8 cellular contexts compared by ENCODE assay signal in genomic region chr5:94111209-94112004, GRCh38.
DNase-seq lines count a peak whose midpoint lies in the region; TF ChIP-seq lines count a peak whose summit lies in the region.

No MANE protein-coding gene starts in this region.

- WGBS in H9 (ENCODE audit: extremely low coverage, insufficient read length, low lambda C conversion rate): no CpG with 5 or more reads among the region's 51 CpGs

- H3K4me2 ChIP-seq in H9 (ENCODE audit: insufficient read depth, insufficient read length, low read length) (peak overlapping the region; percentile 58), Loucy (ENCODE audit: low read depth, low read length, poor library complexity, severe bottlenecking) (peak overlapping the region; percentile 80)

- H3K4ac ChIP-seq in H9 (ENCODE audit: low read depth, low read length): no peak overlapping the region

- no peaks in the 10 kb centered on the region for H3K4me1 ChIP-seq in H9 (ENCODE audit: insufficient read depth, low read length)
- H3K4me1 ChIP-seq in Loucy (ENCODE audit: insufficient read depth, low read length, poor library complexity, severe bottlenecking): no peaks in the 10 kb centered on the region

- peak overlapping the region; percentile 80 for H3K4me3 ChIP-seq in Loucy (ENCODE audit: low read length, poor library complexity, severe bottlenecking)

- peak; percentile 54; the same call in 1 of the 2 replicates for TF ChIP-seq POLR2A in Raji (IDR thresholded peaks at IDR 0.05; ENCODE audit: insufficient read depth, low read depth, low read length)

- no peak overlapping the region for H2BK15ac ChIP-seq in H9 (ENCODE audit: low read depth, low read length)

- in situ Hi-C loops in G401 (cut with HindIII; ENCODE audit: low sequenced_read_pairs): no loop called here

- no peak overlapping the region for H2BK120ac ChIP-seq in H9 (ENCODE audit: low read depth, low read length, poor library complexity, severe bottlenecking)

- H3K79me1 ChIP-seq in H9 (ENCODE audit: insufficient read depth, low read depth, low read length, poor library complexity, severe bottlenecking): no peaks in the 10 kb centered on the region

- no peak overlapping the region for H3K23ac ChIP-seq in H9 (ENCODE audit: insufficient read length, low read depth, low read length)

- H3K9me3 Mint-ChIP-seq in H9: peaks cover 15 to 16% of the 10 kb centered on the region in 2 experiments
- H3K9me3 Mint-ChIP-seq in nephron progenitor cell: peaks cover 25% of the 10 kb centered on the region
- H3K9me3 Mint-ChIP-seq in stimulated activated naive CD8-positive, alpha-beta T cell treated with anti-CD3 and anti-CD28 coated beads, Interleukin-15, Interleukin-2, amounts not matched to agents 100 ng/mL and 50 ng/mL, for 24 hours: peaks cover 21% of the 10 kb centered on the region

- no peaks in the 10 kb centered on the region for H3K23me2 ChIP-seq in H9 (ENCODE audit: insufficient read length, low read depth, low read length, poor library complexity, severe bottlenecking)

- no peak overlapping the region for H4K91ac ChIP-seq in H9 (ENCODE audit: insufficient read length, low read depth, low read length)

- no peak overlapping the region for H2BK12ac ChIP-seq in H9 (ENCODE audit: insufficient read length, low read depth, low read length)

- H2BK20ac ChIP-seq in H9 (ENCODE audit: low read depth, low read length, poor library complexity, severe bottlenecking): no peak overlapping the region

- H3K27ac ChIP-seq in H9 (ENCODE audit: insufficient read length, low read depth, low read length): no peak overlapping the region

- H3K18ac ChIP-seq in H9 (ENCODE audit: insufficient read length, low read depth, low read length): peak overlapping the region; percentile 13

- H3K27ac Mint-ChIP-seq in H9: peak overlapping the region; percentile 74 to 98 (median 95); a peak in 6 of 7 replicates
- H3K27ac Mint-ChIP-seq in nephron progenitor cell: peak overlapping the region; percentile 89
- peak overlapping the region; percentile 92 for H3K27ac Mint-ChIP-seq in stimulated activated naive CD8-positive, alpha-beta T cell treated with anti-CD3 and anti-CD28 coated beads, Interleukin-15, Interleukin-2, amounts not matched to agents 100 ng/mL and 50 ng/mL, for 24 hours

- peak overlapping the region; percentile 83 to 86 for H3K4me3 Mint-ChIP-seq in H9
- H3K4me3 Mint-ChIP-seq in nephron progenitor cell: peak overlapping the region; percentile 90
- peak overlapping the region; percentile 90 for H3K4me3 Mint-ChIP-seq in stimulated activated naive CD8-positive, alpha-beta T cell treated with anti-CD3 and anti-CD28 coated beads, Interleukin-15, Interleukin-2, amounts not matched to agents 100 ng/mL and 50 ng/mL, for 24 hours

- peak overlapping the region; percentile 69 for H3K9ac ChIP-seq in H9 (ENCODE audit: extremely low read depth, insufficient read length, low read length)
- H3K9ac ChIP-seq in Loucy (ENCODE audit: low read depth, low read length, poor library complexity, severe bottlenecking): peak overlapping the region; percentile 76

- H3K36me3 Mint-ChIP-seq in H9 (ENCODE audit: insufficient read depth in 1 of 3, low read depth in 3 of 3) (peaks cover 7 to 17% (median 10%) of the 10 kb centered on the region in 3 experiments), nephron progenitor cell (ENCODE audit: low read depth) (peaks cover 12% of the 10 kb centered on the region)
- peaks cover 19% of the 10 kb centered on the region for H3K36me3 Mint-ChIP-seq in stimulated activated naive CD8-positive, alpha-beta T cell treated with anti-CD3 and anti-CD28 coated beads, Interleukin-15, Interleukin-2, amounts not matched to agents 100 ng/mL and 50 ng/mL, for 24 hours (ENCODE audit: low read depth)

- no peaks in the 10 kb centered on the region for H3K9me2 ChIP-seq in Loucy (replicated peaks; ENCODE audit: low read depth, low read length)

- H3K14ac ChIP-seq in H9 (ENCODE audit: insufficient read depth, low read length): peak overlapping the region; percentile 90; the same call in 1 of the 2 replicates

- peak; percentile 92 for DNase-seq in G401 (ENCODE audit: low spot score)
- DNase-seq in H9: peak; percentile 98
- DNase-seq in activated effector memory CD4-positive, alpha-beta T cell treated with anti-CD3 and anti-CD28 coated beads, Interleukin-2, amount 50 U/mL, for 16 hours: peak; percentile 97
- peak; percentile 90 for DNase-seq in fibroblast of the conjunctiva (ENCODE audit: low read depth)
- DNase-seq in nephron progenitor cell: peak; percentile 87

- H2AFZ ChIP-seq in H9 (ENCODE audit: low read length) (peak overlapping the region; percentile 5), Loucy (ENCODE audit: low read length) (peak overlapping the region; percentile 87)

- H4K5ac ChIP-seq in H9 (ENCODE audit: insufficient read length, low read depth, low read length): no peak overlapping the region

- H3K79me2 ChIP-seq in H9 (ENCODE audit: insufficient read depth, low read length): no peaks in the 10 kb centered on the region
- peaks cover 19% of the 10 kb centered on the region; the same call in 1 of the 2 replicates for H3K79me2 ChIP-seq in Loucy (ENCODE audit: insufficient read depth, low read length)

- no peak overlapping the region for H2BK5ac ChIP-seq in H9 (ENCODE audit: insufficient read length, low read length)

- H3K9me3 ChIP-seq in H9 (ENCODE audit: control insufficient read depth, low read depth, low read length) (no peaks in the 10 kb centered on the region), Loucy (ENCODE audit: insufficient read depth, low read depth, low read length) (no peaks in the 10 kb centered on the region)

- H3K27me3 Mint-ChIP-seq in H9 (ENCODE audit: low read depth) (peaks cover 26% of the 10 kb centered on the region), nephron progenitor cell (ENCODE audit: low read depth, poor library complexity) (peaks cover 17% of the 10 kb centered on the region)
- peaks cover 9% of the 10 kb centered on the region for H3K27me3 Mint-ChIP-seq in stimulated activated naive CD8-positive, alpha-beta T cell treated with anti-CD3 and anti-CD28 coated beads, Interleukin-15, Interleukin-2, amounts not matched to agents 100 ng/mL and 50 ng/mL, for 24 hours

- no peaks in the 10 kb centered on the region for H3K36me3 ChIP-seq in Loucy (ENCODE audit: insufficient read depth, low read length)

- H4K20me1 ChIP-seq in H9 (ENCODE audit: control insufficient read depth, insufficient read depth, insufficient read length) (no peaks in the 10 kb centered on the region), Loucy (ENCODE audit: insufficient read depth, low read length, poor library complexity, severe bottlenecking) (no peaks in the 10 kb centered on the region)

- H3K27me3 ChIP-seq in H9 (ENCODE audit: insufficient read depth, low read length) (no peaks in the 10 kb centered on the region), Loucy (ENCODE audit: insufficient read depth, low read length, poor library complexity, severe bottlenecking) (no peaks in the 10 kb centered on the region)

- no peak overlapping the region for H2AK5ac ChIP-seq in H9 (ENCODE audit: insufficient read length, low read length)

- peak; percentile 38; the same call in 1 of the 3 replicates for TF ChIP-seq CTCF in H9 (conservative IDR thresholded peaks at IDR 0.05)
- TF ChIP-seq CTCF in Loucy (conservative IDR thresholded peaks at IDR 0.05; ENCODE audit: low read length): no peak
- no peak for TF ChIP-seq CTCF in nephron progenitor cell (IDR thresholded peaks at IDR 0.05)

- H4K8ac ChIP-seq in H9 (replicated peaks; ENCODE audit: insufficient read length, low read depth, low read length): no peak overlapping the region

- H3K56ac ChIP-seq in H9 (ENCODE audit: insufficient read length, low read depth, low read length): no peak overlapping the region

- H3T11ph ChIP-seq in H9 (ENCODE audit: low read length): no peak overlapping the region

- H3K4me1 Mint-ChIP-seq in H9 (peaks cover 7 to 11% of the 10 kb centered on the region in 2 experiments), nephron progenitor cell (peaks cover 17% of the 10 kb centered on the region)
- H3K4me1 Mint-ChIP-seq in stimulated activated naive CD8-positive, alpha-beta T cell treated with anti-CD3 and anti-CD28 coated beads, Interleukin-15, Interleukin-2, amounts not matched to agents 100 ng/mL and 50 ng/mL, for 24 hours (ENCODE audit: low read depth): peaks cover 31% of the 10 kb centered on the region

- no peaks in the 10 kb centered on the region for H3F3A ChIP-seq in Loucy (ENCODE audit: low read depth)
